In genomic region chr1:33211972-33212371, GRCh38 we compare ENCODE assay signal across 1 cellular context.
TF ChIP-seq lines count a peak whose summit lies in the region.

No MANE protein-coding gene starts in this region.

TF ChIP-seq in GM12878, 131 proteins besides CTCF, POLR2A, EP300 and RAD21:
- no peak for TF ChIP-seq ZNF687 (IDR thresholded peaks at IDR 0.05)
- peak; percentile 12; the same call in 1 of the 2 replicates for TF ChIP-seq SPI1 (IDR thresholded peaks at IDR 0.05; ENCODE audit: borderline replicate concordance, insufficient read depth, low read depth, low read length)
- TF ChIP-seq FOS (IDR thresholded peaks at IDR 0.05; ENCODE audit: borderline replicate concordance, extremely low read depth, insufficient read length) = no peak
- TF ChIP-seq TBL1XR1 (IDR thresholded peaks at IDR 0.05; ENCODE audit: low read depth, low read length) = no peak
- no peak for TF ChIP-seq ASH2L (IDR thresholded peaks at IDR 0.05; ENCODE audit: borderline replicate concordance, low read depth)
